In genomic region chr21:40243676-40244075, GRCh38 we compare ENCODE assay signal across 25 cellular contexts.
"Had no signal": no experiment of that assay in that cellular context is flagged by ENCODE, and none has a peak within 500 bp of the region (broad histone marks: within the 10 kb centered on the region; RNA-seq: fewer than 3 reads in every experiment).

No MANE protein-coding gene starts in this region.

- H3K4me3 ChIP-seq: colonic mucosa, gastroesophageal sphincter, heart left ventricle, hepatocyte, left lung, lower lobe of right lung, mucosa of descending colon had no signal

- H3K36me3 Mint-ChIP-seq: immature natural killer cell, naive B cell had no signal

- H3K27me3 ChIP-seq: colonic mucosa, foreskin keratinocyte, heart left ventricle, hepatocyte, left lung had no signal

- H3K4me1 ChIP-seq: colonic mucosa, foreskin keratinocyte, gastroesophageal sphincter, heart left ventricle, left lung, lower lobe of right lung had no signal

- H3K4me1 Mint-ChIP-seq: immature natural killer cell, mesothelial cell of epicardium, naive B cell had no signal

- DNase-seq: colonic mucosa; cortex of kidney; effector CD8-positive, alpha-beta T cell; effector memory CD8-positive, alpha-beta T cell; erythroblast; foreskin keratinocyte; heart left ventricle; hypothalamus; immature natural killer cell; islet precursor cell; kidney; kidney glomerular epithelial cell; left colon; left lung; left ventricle myocardium superior; lower lobe of right lung; mesenchymal stem cell; mucosa of descending colon; naive B cell had no signal

- H3K27ac ChIP-seq: colonic mucosa, epithelial cell of prostate, foreskin keratinocyte, gastroesophageal sphincter, heart left ventricle, hepatocyte, left lung, lower lobe of right lung had no signal

- H3K27ac Mint-ChIP-seq: dendritic cell treated with granulocyte-macrophage colony-stimulating factor and Interleukin-4, amounts not matched to agents 40 ng/mL and 50 ng/mL, for 4 days; effector memory CD8-positive, alpha-beta T cell; immature natural killer cell; mesothelial cell of epicardium; naive B cell had no signal

- H3K27me3 Mint-ChIP-seq: dendritic cell treated with granulocyte-macrophage colony-stimulating factor and Interleukin-4, amounts not matched to agents 40 ng/mL and 50 ng/mL, for 4 days; effector memory CD8-positive, alpha-beta T cell; naive B cell had no signal

- H3K9me3 ChIP-seq: colonic mucosa, gastroesophageal sphincter had no signal

- H3K4me3 Mint-ChIP-seq: dendritic cell treated with granulocyte-macrophage colony-stimulating factor and Interleukin-4, amounts not matched to agents 40 ng/mL and 50 ng/mL, for 4 days; effector memory CD8-positive, alpha-beta T cell; immature natural killer cell; mesothelial cell of epicardium; naive B cell had no signal

- H3K36me3 ChIP-seq: colonic mucosa, gastroesophageal sphincter, heart left ventricle, left lung, lower lobe of right lung had no signal

- FAIRE-seq: frontal cortex, kidney had no signal
